13 cellular contexts compared by ENCODE assay signal in the genomic region with DNA sequence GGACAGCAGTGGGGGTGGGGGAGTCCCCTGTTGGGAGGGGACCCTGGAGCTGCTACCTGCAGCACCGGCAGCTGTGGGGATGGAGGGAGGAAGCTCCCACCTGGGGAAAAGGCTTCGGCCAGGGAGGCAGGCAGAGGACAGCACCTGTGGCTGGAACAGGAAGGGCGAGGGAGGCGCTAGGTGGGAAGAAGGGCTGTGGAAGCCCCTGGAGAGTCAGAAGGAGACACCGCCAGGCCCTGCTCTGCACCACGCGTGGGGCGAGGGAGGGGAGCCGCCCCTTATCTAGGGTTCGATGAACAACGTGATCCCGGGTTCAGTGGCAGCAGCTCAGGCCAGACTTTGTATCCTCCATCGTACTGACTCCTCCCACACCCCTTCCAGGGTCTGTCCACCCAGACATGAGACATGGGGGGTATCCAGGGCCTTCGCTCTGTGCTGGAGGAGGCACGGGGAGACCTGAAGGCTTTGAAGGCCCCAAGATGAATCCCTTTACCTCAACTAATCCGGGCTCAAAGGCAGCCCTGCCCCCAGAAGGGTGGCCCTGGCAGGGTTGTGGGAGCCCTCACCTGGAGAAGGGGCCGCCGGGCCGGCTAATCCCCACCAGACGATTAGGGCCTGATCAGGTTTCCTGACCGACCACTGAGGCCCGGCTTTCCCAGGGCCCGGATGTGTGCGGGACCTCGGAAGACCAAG.
"Had no signal": no experiment of that assay in that cellular context is flagged by ENCODE, and none has a peak within 500 bp of the region (broad histone marks: within the 10 kb centered on the region; RNA-seq: fewer than 3 reads in every experiment).

No MANE protein-coding gene starts in this region.

- H3K27ac Mint-ChIP-seq: activated naive CD4-positive, alpha-beta T cell treated with anti-CD3 and anti-CD28 coated beads, Interleukin-2, amount 50 U/mL, for 24 hours; dendritic cell treated with granulocyte-macrophage colony-stimulating factor and Interleukin-4, amounts not matched to agents 40 ng/mL and 50 ng/mL, for 4 days; natural killer cell; stimulated activated naive CD8-positive, alpha-beta T cell treated with anti-CD3 and anti-CD28 coated beads, Interleukin-15, Interleukin-2, amounts not matched to agents 100 ng/mL and 50 ng/mL, for 24 hours had no signal

- H3K4me3 Mint-ChIP-seq: activated naive CD4-positive, alpha-beta T cell treated with anti-CD3 and anti-CD28 coated beads, Interleukin-2, amount 50 U/mL, for 24 hours; central memory CD8-positive, alpha-beta T cell; dendritic cell treated with granulocyte-macrophage colony-stimulating factor and Interleukin-4, amounts not matched to agents 40 ng/mL and 50 ng/mL, for 4 days; natural killer cell; stimulated activated naive CD8-positive, alpha-beta T cell treated with anti-CD3 and anti-CD28 coated beads, Interleukin-15, Interleukin-2, amounts not matched to agents 100 ng/mL and 50 ng/mL, for 24 hours had no signal

- H3K9me3 ChIP-seq: body of pancreas, psoas muscle had no signal

- ATAC-seq: body of pancreas, psoas muscle had no signal

- H3K4me2 ChIP-seq: hepatocyte had no signal

- H3K27me3 Mint-ChIP-seq: activated naive CD4-positive, alpha-beta T cell treated with anti-CD3 and anti-CD28 coated beads, Interleukin-2, amount 50 U/mL, for 24 hours had no signal

- H3K79me2 ChIP-seq: hepatocyte had no signal

- H3K4me1 ChIP-seq: body of pancreas, psoas muscle had no signal

- H3K4me3 ChIP-seq: body of pancreas, hepatocyte, psoas muscle had no signal

- DNase-seq: activated CD4-positive, alpha-beta T cell treated with anti-CD3 and anti-CD28 coated beads, Interleukin-2, amount 50 U/mL, for 4 hours; erythroblast; mammary epithelial cell; natural killer cell; stimulated activated CD4-positive, alpha-beta T cell treated with anti-CD3 and anti-CD28 coated beads, Interleukin-4, amount 100 ng/mL, for 1 hour; stimulated activated CD8-positive, alpha-beta memory T cell treated with anti-CD3 and anti-CD28 coated beads, Interleukin-4, amount 100 ng/mL, for 48 hours had no signal

- H3K27me3 ChIP-seq: body of pancreas, hepatocyte had no signal

- H3K36me3 Mint-ChIP-seq: activated naive CD4-positive, alpha-beta T cell treated with anti-CD3 and anti-CD28 coated beads, Interleukin-2, amount 50 U/mL, for 24 hours; natural killer cell had no signal

- H2AFZ ChIP-seq: hepatocyte had no signal

- H3K27ac ChIP-seq: body of pancreas, hepatocyte, psoas muscle had no signal

- H3K4me1 Mint-ChIP-seq: central memory CD8-positive, alpha-beta T cell; natural killer cell had no signal

- H3K9me3 Mint-ChIP-seq: activated naive CD4-positive, alpha-beta T cell treated with anti-CD3 and anti-CD28 coated beads, Interleukin-2, amount 50 U/mL, for 24 hours; central memory CD8-positive, alpha-beta T cell; dendritic cell treated with granulocyte-macrophage colony-stimulating factor and Interleukin-4, amounts not matched to agents 40 ng/mL and 50 ng/mL, for 4 days; stimulated activated naive CD8-positive, alpha-beta T cell treated with anti-CD3 and anti-CD28 coated beads, Interleukin-15, Interleukin-2, amounts not matched to agents 100 ng/mL and 50 ng/mL, for 24 hours had no signal
